Comparison of ENCODE assay signal across 15 cellular contexts in genomic region chr9:113624721-113625120, GRCh38.
DNase-seq lines count a peak whose midpoint lies in the region; ATAC-seq and TF ChIP-seq lines count a peak whose summit lies in the region.
"Had no signal": no experiment of that assay in that cellular context is flagged by ENCODE, and none has a peak within 500 bp of the region (broad histone marks: within the 10 kb centered on the region; RNA-seq: fewer than 3 reads in every experiment).

No MANE protein-coding gene starts in this region.

- no peak overlapping the region for H3K27ac ChIP-seq in spleen
- H3K27ac ChIP-seq: SK-N-MC had no signal

- H3K36me3 Mint-ChIP-seq in activated CD4-positive, alpha-beta T cell treated with anti-CD3 and anti-CD28 coated beads, Interleukin-2, amount 10 ng/mL, durations not matched to agents 24 days and 14 days (ENCODE audit: low read depth), result no peaks in the 10 kb centered on the region
- H3K36me3 Mint-ChIP-seq: activated naive CD8-positive, alpha-beta T cell treated with anti-CD3 and anti-CD28 coated beads, Interleukin-2, amount 10 ng/mL, durations not matched to agents 7 days and 5 days; IgD-negative memory B cell had no signal

- H3K4me3 Mint-ChIP-seq in activated CD4-positive, alpha-beta T cell treated with anti-CD3 and anti-CD28 coated beads, Interleukin-2, amount 10 ng/mL, durations not matched to agents 24 days and 14 days, result no peak overlapping the region
- H3K4me3 Mint-ChIP-seq: activated CD4-positive, alpha-beta T cell treated with anti-CD3 and anti-CD28 coated beads, Interleukin-2, amount 10 ng/mL, durations not matched to agents 7 days and 5 days; activated naive CD8-positive, alpha-beta T cell treated with anti-CD3 and anti-CD28 coated beads, Interleukin-2, amount 10 ng/mL, durations not matched to agents 7 days and 5 days had no signal

- H3K4me3 ChIP-seq in foreskin fibroblast (ENCODE audit: low read depth in 1 of 2, low read length in 2 of 2) (no peak overlapping the region), spleen (no peak overlapping the region)
- H3K4me3 ChIP-seq: SK-N-MC had no signal

- H3K27me3 Mint-ChIP-seq in activated CD4-positive, alpha-beta T cell treated with anti-CD3 and anti-CD28 coated beads, Interleukin-2, amount 10 ng/mL, durations not matched to agents 24 days and 14 days, result no peaks in the 10 kb centered on the region
- H3K27me3 Mint-ChIP-seq: activated CD4-positive, alpha-beta T cell treated with anti-CD3 and anti-CD28 coated beads, Interleukin-2, amount 10 ng/mL, durations not matched to agents 7 days and 5 days; IgD-negative memory B cell had no signal

- peaks cover 0 to 3% (median 0%) of the 10 kb centered on the region in 7 donors for H3K27me3 ChIP-seq in spleen (replicated peaks in 1 of 7)

- H3K9me3 ChIP-seq in spleen, result no peaks in the 10 kb centered on the region

- intact Hi-C loops in activated CD4-positive, alpha-beta T cell treated with anti-CD3 and anti-CD28 coated beads, Interleukin-2, amount 10 ng/mL, durations not matched to agents 24 days and 14 days (cut with micrococcal nuclease), result no loop called here
- intact Hi-C loops in spleen (cut with DNase I; ENCODE audit: low total_unique reads), result no loop called here

- no peak for TF ChIP-seq CTCF in foreskin fibroblast (IDR thresholded peaks at IDR 0.05; ENCODE audit: low read depth, low read length)
- TF ChIP-seq CTCF in spleen (IDR thresholded peaks at IDR 0.05 in 8 of 11, conservative IDR thresholded peaks at IDR 0.05 in 3 of 11), result no peak

- 76 to 81% (median 78%) methylated on average over 9 of the region's 9 CpGs for WGBS in spleen, 5 donors

- peaks cover 32% of the 10 kb centered on the region for H3K4me1 Mint-ChIP-seq in activated CD4-positive, alpha-beta T cell treated with anti-CD3 and anti-CD28 coated beads, Interleukin-2, amount 10 ng/mL, durations not matched to agents 24 days and 14 days

- H3K27ac Mint-ChIP-seq in activated CD4-positive, alpha-beta T cell treated with anti-CD3 and anti-CD28 coated beads, Interleukin-2, amount 10 ng/mL, durations not matched to agents 24 days and 14 days, result peak overlapping the region; percentile 50
- H3K27ac Mint-ChIP-seq: activated CD4-positive, alpha-beta T cell treated with anti-CD3 and anti-CD28 coated beads, Interleukin-2, amount 10 ng/mL, durations not matched to agents 7 days and 5 days; activated naive CD8-positive, alpha-beta T cell treated with anti-CD3 and anti-CD28 coated beads, Interleukin-2, amount 10 ng/mL, durations not matched to agents 7 days and 5 days; IgD-negative memory B cell had no signal

- no peak for TF ChIP-seq POLR2A in spleen (IDR thresholded peaks at IDR 0.05)

- no peaks in the 10 kb centered on the region for H3K36me3 ChIP-seq in spleen

- H3K4me1 ChIP-seq in spleen, result peaks cover 4 to 36% (median 22%) of the 10 kb centered on the region in 6 donors

- no peak for DNase-seq in activated CD4-positive, alpha-beta T cell treated with anti-CD3 and anti-CD28 coated beads, Interleukin-2, amount 10 ng/mL, durations not matched to agents 24 days and 14 days
- DNase-seq in activated CD4-positive, alpha-beta T cell treated with anti-CD3 and anti-CD28 coated beads for 4 hours, result no peak
- DNase-seq in RKO (ENCODE audit: low spot score) (peak; percentile 32), foreskin fibroblast (peak; percentile 87), spleen (peak; percentile 39), KG1 (lab: John Stamatoyannopoulos, UW) (no peak), NCI-H1417 treated with DMSO at 0.1 percent for 48 hours (lab: John Stamatoyannopoulos, UW) (no peak)
- DNase-seq: ACHN; activated CD4-positive, alpha-beta T cell treated with anti-CD3 and anti-CD28 coated beads, Interleukin-2, amount 10 ng/mL, durations not matched to agents 7 days and 5 days; activated naive CD8-positive, alpha-beta T cell treated with anti-CD3 and anti-CD28 coated beads, Interleukin-2, amount 10 ng/mL, durations not matched to agents 7 days and 5 days; small intestine; stimulated activated CD8-positive, alpha-beta memory T cell treated with anti-CD3 and anti-CD28 coated beads, Interleukin-4, amount 100 ng/mL, for 48 hours had no signal

- no peak for ATAC-seq in GM21381 (IDR thresholded peaks at IDR 0.05; ENCODE audit: unreplicated experiment)

- H3K9me3 Mint-ChIP-seq in activated CD4-positive, alpha-beta T cell treated with anti-CD3 and anti-CD28 coated beads, Interleukin-2, amount 10 ng/mL, durations not matched to agents 24 days and 14 days, result no peaks in the 10 kb centered on the region
- H3K9me3 Mint-ChIP-seq: activated CD4-positive, alpha-beta T cell treated with anti-CD3 and anti-CD28 coated beads, Interleukin-2, amount 10 ng/mL, durations not matched to agents 7 days and 5 days; activated naive CD8-positive, alpha-beta T cell treated with anti-CD3 and anti-CD28 coated beads, Interleukin-2, amount 10 ng/mL, durations not matched to agents 7 days and 5 days; IgD-negative memory B cell had no signal

Comparison
In these comparisons a context has a peak if more than half of its experiments do, and no peak if none do; other contexts are left out.
1. DNase-seq: peak in RKO (single experiment), foreskin fibroblast (2 of 2) and spleen (single experiment); none in activated CD4-positive, alpha-beta T cell treated with anti-CD3 and anti-CD28 coated beads, Interleukin-2, amount 10 ng/mL, durations not matched to agents 24 days and 14 days (single experiment), activated CD4-positive, alpha-beta T cell treated with anti-CD3 and anti-CD28 coated beads for 4 hours (0 of 2), KG1 (single experiment) and NCI-H1417 treated with DMSO at 0.1 percent for 48 hours (single experiment).